8 cellular contexts compared by ENCODE assay signal in the genomic region with DNA sequence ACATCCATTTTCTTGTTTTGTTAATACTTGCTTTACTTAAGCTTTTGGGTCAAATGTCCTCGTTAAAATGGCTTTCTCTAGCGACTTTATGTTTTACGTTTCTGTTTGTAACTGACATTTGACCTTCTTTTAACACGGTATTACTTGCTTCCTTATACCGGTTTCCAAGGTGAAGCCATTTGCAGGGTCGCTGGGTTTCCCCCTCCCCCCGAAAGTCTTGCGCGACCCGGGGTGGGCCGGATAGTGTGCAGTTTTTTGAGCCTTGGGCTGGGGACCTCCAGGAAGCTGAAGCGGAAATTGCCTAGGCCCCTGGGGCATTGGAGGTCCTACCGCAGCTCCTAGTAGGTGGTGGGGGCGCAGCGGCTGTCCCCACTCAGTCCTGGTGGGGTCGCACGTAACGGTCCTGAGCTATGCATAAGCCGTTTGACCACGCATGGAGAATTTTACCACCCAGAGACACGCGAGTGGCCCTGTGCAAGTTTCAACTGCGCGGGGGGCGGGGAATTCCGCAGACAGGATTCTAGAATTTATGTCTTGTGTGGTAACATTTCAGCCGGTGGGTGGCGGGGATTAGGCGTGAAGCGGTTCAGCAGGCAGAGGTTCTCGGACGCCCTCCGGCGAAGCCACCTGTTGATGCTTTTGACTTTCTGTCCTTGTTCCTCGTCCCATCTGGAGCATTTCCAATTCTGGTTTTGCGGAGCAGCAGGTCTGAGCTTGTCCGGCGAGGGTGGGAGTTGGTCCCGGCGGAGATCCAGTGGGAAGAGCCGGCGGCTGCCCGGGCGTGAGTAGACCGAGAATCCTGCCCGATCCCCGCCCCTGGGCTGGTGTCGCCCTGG. TPM values are rescaled to one million over a fixed set of nuclear protein-coding genes. Genes with fewer than 3 reads are reported as not detected.
A peak's percentile ranks its signal among the peaks of the same experiment; 100 is the strongest.
DNase-seq lines count a peak whose midpoint lies in the region; ATAC-seq and TF ChIP-seq lines count a peak whose summit lies in the region.

No MANE protein-coding gene starts in this region.

- ATAC-seq in GM21619 (IDR thresholded peaks at IDR 0.05; ENCODE audit: unreplicated experiment) = peak; percentile 47
- peak; percentile 53 for ATAC-seq in SK-N-SH treated with all-trans-retinoic acid at 6 μM for 48 hours

- WGBS in urinary bladder = 2% methylated on average over 48 of the region's 48 CpGs

- TF ChIP-seq CTCF in cardiac muscle cell (IDR thresholded peaks at IDR 0.05; ENCODE audit: low read depth, low read length) = peak; percentile 60

- H3K27ac ChIP-seq in cardiac muscle cell (peak overlapping the region; percentile 63), urinary bladder (ENCODE audit: low read depth) (peak overlapping the region; percentile 81)

- peak overlapping the region; percentile 82 for H3K4me3 ChIP-seq in Jurkat, Clone E6-1 (ENCODE audit: low read length)
- H3K4me3 ChIP-seq in cardiac muscle cell = peak overlapping the region; percentile 29
- H3K4me3 ChIP-seq in urinary bladder (ENCODE audit: low read depth, low read length) = peak overlapping the region; percentile 63

- peak; percentile 95 for DNase-seq in ELF-1 (ENCODE audit: low read depth, low spot score)
- DNase-seq in Jurkat, Clone E6-1 (ENCODE audit: low read depth, low spot score) = peak; percentile 82
- peak; percentile 51 to 87 for DNase-seq in cardiac muscle cell (ENCODE audit: low read depth in 1 of 2, low spot score in 1 of 2)
- DNase-seq in posterior cingulate gyrus = peak; percentile 53 to 95 (median 74)

- intact Hi-C loops in posterior cingulate gyrus (cut with DNase I) = loop anchor here (2.0 kb wide), 1 partner anchor 40 kb away; no protein-coding TSS in a partner anchor

- H3K27me3 ChIP-seq in cardiac muscle cell = no peaks in the 10 kb centered on the region

- H3K36me3 ChIP-seq in cardiac muscle cell = no peaks in the 10 kb centered on the region
- H3K36me3 ChIP-seq in urinary bladder (ENCODE audit: insufficient read depth) = no peaks in the 10 kb centered on the region

- H3K4me3 Mint-ChIP-seq in activated naive CD8-positive, alpha-beta T cell = peak overlapping the region; percentile 92

- H3K27ac Mint-ChIP-seq in activated naive CD8-positive, alpha-beta T cell = peak overlapping the region; percentile 98

- no peaks in the 10 kb centered on the region for H3K9me3 ChIP-seq in cardiac muscle cell (ENCODE audit: low read depth)

- H3K4me1 ChIP-seq in cardiac muscle cell (ENCODE audit: low read depth) = no peaks in the 10 kb centered on the region
- peaks cover 1% of the 10 kb centered on the region for H3K4me1 ChIP-seq in urinary bladder (ENCODE audit: insufficient read depth)

- H3K27me3 Mint-ChIP-seq in activated naive CD8-positive, alpha-beta T cell = no peaks in the 10 kb centered on the region

- peaks cover 14% of the 10 kb centered on the region for H3K36me3 Mint-ChIP-seq in activated naive CD8-positive, alpha-beta T cell

- H3K4me1 Mint-ChIP-seq in activated naive CD8-positive, alpha-beta T cell (ENCODE audit: low read depth) = peaks cover 57% of the 10 kb centered on the region

- H3K9me3 Mint-ChIP-seq in activated naive CD8-positive, alpha-beta T cell (ENCODE audit: low read depth) = no peaks in the 10 kb centered on the region

TF ChIP-seq in SK-N-SH treated with all-trans-retinoic acid at 6 μM for 48 hours, 23 proteins besides CTCF, POLR2A, EP300 and RAD21:
- TF ChIP-seq ARNTL (CRISPR knock-in tag; IDR thresholded peaks at IDR 0.05; ENCODE audit: borderline replicate concordance, low read depth) (no peak), GLIS3 (CRISPR knock-in tag; IDR thresholded peaks at IDR 0.05) (no peak), TOX (CRISPR knock-in tag; IDR thresholded peaks at IDR 0.05; ENCODE audit: borderline replicate concordance) (no peak), CSDC2 (CRISPR knock-in tag; IDR thresholded peaks at IDR 0.05) (no peak), SNAI2 (CRISPR knock-in tag; IDR thresholded peaks at IDR 0.05) (no peak), ESRRG (CRISPR knock-in tag; IDR thresholded peaks at IDR 0.05) (no peak), ZFP3 (CRISPR knock-in tag; IDR thresholded peaks at IDR 0.05) (no peak), BACH2 (CRISPR knock-in tag; IDR thresholded peaks at IDR 0.05; ENCODE audit: borderline replicate concordance) (no peak), ZNF8 (CRISPR knock-in tag; IDR thresholded peaks at IDR 0.05) (no peak), ZNF70 (CRISPR knock-in tag; IDR thresholded peaks at IDR 0.05) (no peak), PPARA (CRISPR knock-in tag; IDR thresholded peaks at IDR 0.05; ENCODE audit: borderline replicate concordance) (no peak), TCF4 (CRISPR knock-in tag; IDR thresholded peaks at IDR 0.05; ENCODE audit: borderline replicate concordance) (no peak)
- TF ChIP-seq, protein P1, sequence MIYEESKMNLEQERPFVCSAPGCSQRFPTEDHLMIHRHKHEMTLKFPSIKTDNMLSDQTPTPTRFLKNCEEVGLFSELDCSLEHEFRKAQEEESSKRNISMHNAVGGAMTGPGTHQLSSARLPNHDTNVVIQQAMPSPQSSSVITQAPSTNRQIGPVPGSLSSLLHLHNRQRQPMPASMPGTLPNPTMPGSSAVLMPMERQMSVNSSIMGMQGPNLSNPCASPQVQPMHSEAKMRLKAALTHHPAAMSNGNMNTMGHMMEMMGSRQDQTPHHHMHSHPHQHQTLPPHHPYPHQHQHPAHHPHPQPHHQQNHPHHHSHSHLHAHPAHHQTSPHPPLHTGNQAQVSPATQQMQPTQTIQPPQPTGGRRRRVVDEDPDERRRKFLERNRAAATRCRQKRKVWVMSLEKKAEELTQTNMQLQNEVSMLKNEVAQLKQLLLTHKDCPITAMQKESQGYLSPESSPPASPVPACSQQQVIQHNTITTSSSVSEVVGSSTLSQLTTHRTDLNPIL (CRISPR knock-in tag; IDR thresholded peaks at IDR 0.05; ENCODE audit: low read depth) = no peak
- TF ChIP-seq, protein P2, sequence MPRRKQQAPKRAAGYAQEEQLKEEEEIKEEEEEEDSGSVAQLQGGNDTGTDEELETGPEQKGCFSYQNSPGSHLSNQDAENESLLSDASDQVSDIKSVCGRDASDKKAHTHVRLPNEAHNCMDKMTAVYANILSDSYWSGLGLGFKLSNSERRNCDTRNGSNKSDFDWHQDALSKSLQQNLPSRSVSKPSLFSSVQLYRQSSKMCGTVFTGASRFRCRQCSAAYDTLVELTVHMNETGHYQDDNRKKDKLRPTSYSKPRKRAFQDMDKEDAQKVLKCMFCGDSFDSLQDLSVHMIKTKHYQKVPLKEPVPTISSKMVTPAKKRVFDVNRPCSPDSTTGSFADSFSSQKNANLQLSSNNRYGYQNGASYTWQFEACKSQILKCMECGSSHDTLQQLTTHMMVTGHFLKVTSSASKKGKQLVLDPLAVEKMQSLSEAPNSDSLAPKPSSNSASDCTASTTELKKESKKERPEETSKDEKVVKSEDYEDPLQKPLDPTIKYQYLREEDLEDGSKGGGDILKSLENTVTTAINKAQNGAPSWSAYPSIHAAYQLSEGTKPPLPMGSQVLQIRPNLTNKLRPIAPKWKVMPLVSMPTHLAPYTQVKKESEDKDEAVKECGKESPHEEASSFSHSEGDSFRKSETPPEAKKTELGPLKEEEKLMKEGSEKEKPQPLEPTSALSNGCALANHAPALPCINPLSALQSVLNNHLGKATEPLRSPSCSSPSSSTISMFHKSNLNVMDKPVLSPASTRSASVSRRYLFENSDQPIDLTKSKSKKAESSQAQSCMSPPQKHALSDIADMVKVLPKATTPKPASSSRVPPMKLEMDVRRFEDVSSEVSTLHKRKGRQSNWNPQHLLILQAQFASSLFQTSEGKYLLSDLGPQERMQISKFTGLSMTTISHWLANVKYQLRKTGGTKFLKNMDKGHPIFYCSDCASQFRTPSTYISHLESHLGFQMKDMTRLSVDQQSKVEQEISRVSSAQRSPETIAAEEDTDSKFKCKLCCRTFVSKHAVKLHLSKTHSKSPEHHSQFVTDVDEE (CRISPR knock-in tag; IDR thresholded peaks at IDR 0.05) = no peak
- TF ChIP-seq, protein P3, sequence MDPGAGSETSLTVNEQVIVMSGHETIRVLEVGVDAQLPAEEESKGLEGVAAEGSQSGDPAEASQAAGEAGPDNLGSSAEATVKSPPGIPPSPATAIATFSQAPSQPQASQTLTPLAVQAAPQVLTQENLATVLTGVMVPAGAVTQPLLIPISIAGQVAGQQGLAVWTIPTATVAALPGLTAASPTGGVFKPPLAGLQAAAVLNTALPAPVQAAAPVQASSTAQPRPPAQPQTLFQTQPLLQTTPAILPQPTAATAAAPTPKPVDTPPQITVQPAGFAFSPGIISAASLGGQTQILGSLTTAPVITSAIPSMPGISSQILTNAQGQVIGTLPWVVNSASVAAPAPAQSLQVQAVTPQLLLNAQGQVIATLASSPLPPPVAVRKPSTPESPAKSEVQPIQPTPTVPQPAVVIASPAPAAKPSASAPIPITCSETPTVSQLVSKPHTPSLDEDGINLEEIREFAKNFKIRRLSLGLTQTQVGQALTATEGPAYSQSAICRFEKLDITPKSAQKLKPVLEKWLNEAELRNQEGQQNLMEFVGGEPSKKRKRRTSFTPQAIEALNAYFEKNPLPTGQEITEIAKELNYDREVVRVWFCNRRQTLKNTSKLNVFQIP (CRISPR knock-in tag; IDR thresholded peaks at IDR 0.05; ENCODE audit: borderline replicate concordance, low read depth) = no peak

RNA-seq across cellular contexts. Expression of a gene that starts 2.4 kb away (rescaled TPM):
- polyA plus RNA-seq in Jurkat, Clone E6-1 (2012; ENCODE audit: insufficient read depth, insufficient read length) = 28.6 TPM
- total RNA-seq in cardiac muscle cell = 5.0 and 13.5 TPM in 2 replicates
- polyA plus RNA-seq in cardiac muscle cell = 5.1 and 14.2 TPM in 2 replicates
- total RNA-seq in urinary bladder = 107 TPM
- polyA plus RNA-seq in urinary bladder = 50.0 TPM

RNA-seq across cellular contexts. Expression of a gene that starts 46.5 kb away (rescaled TPM):
- 229 TPM for polyA plus RNA-seq in Jurkat, Clone E6-1 (2012; ENCODE audit: insufficient read depth, insufficient read length)
- total RNA-seq in cardiac muscle cell = 111 and 157 TPM in 2 replicates
- 333 and 441 TPM in 2 replicates for polyA plus RNA-seq in cardiac muscle cell
- total RNA-seq in urinary bladder = 53.2 TPM
- 63.4 TPM for polyA plus RNA-seq in urinary bladder

RNA-seq across cellular contexts. Expression of a gene that starts 46.9 kb away (rescaled TPM):
- 5.3 TPM for polyA plus RNA-seq in Jurkat, Clone E6-1 (2012; ENCODE audit: insufficient read depth, insufficient read length)
- total RNA-seq in cardiac muscle cell = 3.1 and 7.0 TPM in 2 replicates
- polyA plus RNA-seq in cardiac muscle cell = 6.1 and 9.2 TPM in 2 replicates
- total RNA-seq in urinary bladder = 42.8 TPM
- polyA plus RNA-seq in urinary bladder = 3.5 TPM

Comparison
In these comparisons a context has a peak if more than half of its experiments do, and no peak if none do; other contexts are left out.
1. Peak in every context shown above with its lines: DNase-seq, ATAC-seq, H3K4me3 ChIP-seq and H3K27ac ChIP-seq.
2. H3K4me3 ChIP-seq: peak in every context shown above with its lines; median percentile 82 in Jurkat, Clone E6-1; 63 in urinary bladder; 29 in cardiac muscle cell.